In genomic region chr6:27644528-27644927, GRCh38 we compare ENCODE assay signal across 28 cellular contexts.
"Had no signal": no experiment of that assay in that cellular context is flagged by ENCODE, and none has a peak within 500 bp of the region (broad histone marks: within the 10 kb centered on the region; RNA-seq: fewer than 3 reads in every experiment).

No MANE protein-coding gene starts in this region.

- H3K27ac ChIP-seq: left ventricle myocardium inferior, neutrophil, right atrium auricular region, sigmoid colon, spleen, suprapubic skin, thoracic aorta, tibial nerve, uterus had no signal

- H3K27me3 ChIP-seq: right atrium auricular region, tibial nerve, uterus had no signal

- ATAC-seq: mucosa of descending colon; naive thymus-derived CD4-positive, alpha-beta T cell; stimulated activated effector memory CD8-positive, alpha-beta T cell treated with anti-CD3 and anti-CD28 coated beads, Interleukin-12 subunit alpha, Interleukin-12 subunit beta, amount 100 ng/mL, for 72 hours had no signal

- H3K4me1 ChIP-seq: left ventricle myocardium inferior, right atrium auricular region, sigmoid colon, spleen, suprapubic skin, tibial nerve, uterus had no signal

- H3K9me3 Mint-ChIP-seq: stimulated activated naive CD8-positive, alpha-beta T cell treated with anti-CD3 and anti-CD28 coated beads, Interleukin-15, Interleukin-2, amounts not matched to agents 100 ng/mL and 50 ng/mL, for 24 hours had no signal

- H3K4me3 ChIP-seq: left ventricle myocardium inferior, lung, mucosa of descending colon, right atrium auricular region, sigmoid colon, spleen, suprapubic skin, thoracic aorta, tibial nerve, uterus had no signal

- H3K27me3 Mint-ChIP-seq: progenitor cell of endocrine pancreas had no signal

- H3K4me3 Mint-ChIP-seq: immature natural killer cell; naive thymus-derived CD4-positive, alpha-beta T cell; nephron; neural crest cell; stimulated activated effector memory CD8-positive, alpha-beta T cell treated with anti-CD3 and anti-CD28 coated beads, Interleukin-12 subunit alpha, Interleukin-12 subunit beta, amount 100 ng/mL, for 72 hours; stimulated activated naive CD8-positive, alpha-beta T cell treated with anti-CD3 and anti-CD28 coated beads, Interleukin-15, Interleukin-2, amounts not matched to agents 100 ng/mL and 50 ng/mL, for 24 hours; type B pancreatic cell had no signal

- H3K9me3 ChIP-seq: mucosa of descending colon, neutrophil, suprapubic skin, thoracic aorta, uterus had no signal

- FAIRE-seq: islet of Langerhans, kidney, small intestine had no signal

- H3K36me3 Mint-ChIP-seq: immature natural killer cell; stimulated activated effector memory CD8-positive, alpha-beta T cell treated with anti-CD3 and anti-CD28 coated beads, Interleukin-12 subunit alpha, Interleukin-12 subunit beta, amount 100 ng/mL, for 72 hours; type B pancreatic cell had no signal

- DNase-seq: hypothalamus; immature natural killer cell; kidney; left ventricle myocardium inferior; mesendoderm; midbrain; mucosa of descending colon; naive thymus-derived CD4-positive, alpha-beta T cell; occipital lobe; sigmoid colon; small intestine; spleen; stimulated activated CD4-positive, alpha-beta T cell treated with anti-CD3 and anti-CD28 coated beads, Interleukin-4, amount 100 ng/mL, for 24 hours; stimulated activated naive CD4-positive, alpha-beta T cell; uterus had no signal

- H3K4me1 Mint-ChIP-seq: immature natural killer cell; nephron; neural crest cell; stimulated activated effector memory CD8-positive, alpha-beta T cell treated with anti-CD3 and anti-CD28 coated beads, Interleukin-12 subunit alpha, Interleukin-12 subunit beta, amount 100 ng/mL, for 72 hours had no signal

- H3K36me3 ChIP-seq: left ventricle myocardium inferior, neutrophil, right atrium auricular region, sigmoid colon, spleen, suprapubic skin, thoracic aorta, tibial nerve, uterus had no signal

- H3K27ac Mint-ChIP-seq: immature natural killer cell; naive thymus-derived CD4-positive, alpha-beta T cell; nephron; progenitor cell of endocrine pancreas; stimulated activated effector memory CD8-positive, alpha-beta T cell treated with anti-CD3 and anti-CD28 coated beads, Interleukin-12 subunit alpha, Interleukin-12 subunit beta, amount 100 ng/mL, for 72 hours; stimulated activated naive CD8-positive, alpha-beta T cell treated with anti-CD3 and anti-CD28 coated beads, Interleukin-15, Interleukin-2, amounts not matched to agents 100 ng/mL and 50 ng/mL, for 24 hours; type B pancreatic cell had no signal
